Comparison of ENCODE assay signal across 1 cellular context in genomic region chr12:575129-575502, GRCh38.
TF ChIP-seq lines count a peak whose summit lies in the region.

No MANE protein-coding gene starts in this region.

TF ChIP-seq in HepG2, 621 proteins besides CTCF, POLR2A, EP300 and RAD21 (continued from another document and continues in another):
- TF ChIP-seq RERE (CRISPR knock-in tag; IDR thresholded peaks at IDR 0.05; ENCODE audit: low read depth) (no peak), ZSCAN20 (CRISPR knock-in tag; IDR thresholded peaks at IDR 0.05; ENCODE audit: borderline replicate concordance) (no peak), SETDB1 (CRISPR knock-in tag; IDR thresholded peaks at IDR 0.05; ENCODE audit: borderline replicate concordance) (no peak), ZNF704 (CRISPR knock-in tag; IDR thresholded peaks at IDR 0.05; ENCODE audit: borderline replicate concordance) (0 out of 2 replicates have a peak, but pooled peaks have one; percentile 11), NFIC (IDR thresholded peaks at IDR 0.05; ENCODE audit: low read length) (no peak), KDM5A (IDR thresholded peaks at IDR 0.05; ENCODE audit: borderline replicate concordance, low read length) (no peak), ZNF577 (CRISPR knock-in tag; IDR thresholded peaks at IDR 0.05; ENCODE audit: borderline replicate concordance, low read depth) (no peak), ZNF777 (CRISPR knock-in tag; IDR thresholded peaks at IDR 0.05) (no peak), ZNF713 (CRISPR knock-in tag; IDR thresholded peaks at IDR 0.05) (no peak), ZNF503 (CRISPR knock-in tag; IDR thresholded peaks at IDR 0.05) (no peak), FOXO4 (CRISPR knock-in tag; conservative IDR thresholded peaks at IDR 0.05) (no peak), PTBP1 (IDR thresholded peaks at IDR 0.05; ENCODE audit: low read depth, low read length, poor library complexity, severe bottlenecking) (no peak), KMT2B (CRISPR knock-in tag; IDR thresholded peaks at IDR 0.05) (no peak), KDM4B (CRISPR knock-in tag; IDR thresholded peaks at IDR 0.05) (no peak), NFRKB (IDR thresholded peaks at IDR 0.05) (no peak), ZBTB8A (CRISPR knock-in tag; IDR thresholded peaks at IDR 0.05; ENCODE audit: borderline replicate concordance, low read depth) (no peak), CBX5 (CRISPR knock-in tag; IDR thresholded peaks at IDR 0.05; ENCODE audit: borderline replicate concordance) (no peak), REXO4 (CRISPR knock-in tag; IDR thresholded peaks at IDR 0.05; ENCODE audit: borderline replicate concordance) (no peak), UBTF (CRISPR knock-in tag; IDR thresholded peaks at IDR 0.05) (no peak), ZNF446 (CRISPR knock-in tag; IDR thresholded peaks at IDR 0.05) (no peak), SAFB2 (CRISPR knock-in tag; IDR thresholded peaks at IDR 0.05; ENCODE audit: borderline replicate concordance, low read depth) (no peak), ZNF775 (CRISPR knock-in tag; IDR thresholded peaks at IDR 0.05; ENCODE audit: borderline replicate concordance) (no peak), ZNF670 (CRISPR knock-in tag; IDR thresholded peaks at IDR 0.05; ENCODE audit: borderline replicate concordance) (0 out of 2 replicates have a peak, but pooled peaks have one; percentile 48), HNRNPL (IDR thresholded peaks at IDR 0.05; ENCODE audit: low read depth, low read length) (0 out of 2 replicates have a peak, but pooled peaks have one; percentile 46), ZNF574 (CRISPR knock-in tag; IDR thresholded peaks at IDR 0.05) (no peak), ZKSCAN5 (CRISPR knock-in tag; IDR thresholded peaks at IDR 0.05) (no peak)
- TF ChIP-seq, protein P1, sequence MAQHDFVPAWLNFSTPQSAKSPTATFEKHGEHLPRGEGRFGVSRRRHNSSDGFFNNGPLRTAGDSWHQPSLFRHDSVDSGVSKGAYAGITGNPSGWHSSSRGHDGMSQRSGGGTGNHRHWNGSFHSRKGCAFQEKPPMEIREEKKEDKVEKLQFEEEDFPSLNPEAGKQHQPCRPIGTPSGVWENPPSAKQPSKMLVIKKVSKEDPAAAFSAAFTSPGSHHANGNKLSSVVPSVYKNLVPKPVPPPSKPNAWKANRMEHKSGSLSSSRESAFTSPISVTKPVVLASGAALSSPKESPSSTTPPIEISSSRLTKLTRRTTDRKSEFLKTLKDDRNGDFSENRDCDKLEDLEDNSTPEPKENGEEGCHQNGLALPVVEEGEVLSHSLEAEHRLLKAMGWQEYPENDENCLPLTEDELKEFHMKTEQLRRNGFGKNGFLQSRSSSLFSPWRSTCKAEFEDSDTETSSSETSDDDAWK (CRISPR knock-in tag; IDR thresholded peaks at IDR 0.05), result no peak
- TF ChIP-seq, protein P2, sequence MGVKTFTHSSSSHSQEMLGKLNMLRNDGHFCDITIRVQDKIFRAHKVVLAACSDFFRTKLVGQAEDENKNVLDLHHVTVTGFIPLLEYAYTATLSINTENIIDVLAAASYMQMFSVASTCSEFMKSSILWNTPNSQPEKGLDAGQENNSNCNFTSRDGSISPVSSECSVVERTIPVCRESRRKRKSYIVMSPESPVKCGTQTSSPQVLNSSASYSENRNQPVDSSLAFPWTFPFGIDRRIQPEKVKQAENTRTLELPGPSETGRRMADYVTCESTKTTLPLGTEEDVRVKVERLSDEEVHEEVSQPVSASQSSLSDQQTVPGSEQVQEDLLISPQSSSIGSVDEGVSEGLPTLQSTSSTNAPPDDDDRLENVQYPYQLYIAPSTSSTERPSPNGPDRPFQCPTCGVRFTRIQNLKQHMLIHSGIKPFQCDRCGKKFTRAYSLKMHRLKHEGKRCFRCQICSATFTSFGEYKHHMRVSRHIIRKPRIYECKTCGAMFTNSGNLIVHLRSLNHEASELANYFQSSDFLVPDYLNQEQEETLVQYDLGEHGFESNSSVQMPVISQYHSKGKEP (CRISPR knock-in tag; IDR thresholded peaks at IDR 0.05), result no peak
- TF ChIP-seq, protein P3, sequence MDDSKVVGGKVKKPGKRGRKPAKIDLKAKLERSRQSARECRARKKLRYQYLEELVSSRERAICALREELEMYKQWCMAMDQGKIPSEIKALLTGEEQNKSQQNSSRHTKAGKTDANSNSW (CRISPR knock-in tag; IDR thresholded peaks at IDR 0.05; ENCODE audit: borderline replicate concordance), result no peak
- TF ChIP-seq, protein P4, sequence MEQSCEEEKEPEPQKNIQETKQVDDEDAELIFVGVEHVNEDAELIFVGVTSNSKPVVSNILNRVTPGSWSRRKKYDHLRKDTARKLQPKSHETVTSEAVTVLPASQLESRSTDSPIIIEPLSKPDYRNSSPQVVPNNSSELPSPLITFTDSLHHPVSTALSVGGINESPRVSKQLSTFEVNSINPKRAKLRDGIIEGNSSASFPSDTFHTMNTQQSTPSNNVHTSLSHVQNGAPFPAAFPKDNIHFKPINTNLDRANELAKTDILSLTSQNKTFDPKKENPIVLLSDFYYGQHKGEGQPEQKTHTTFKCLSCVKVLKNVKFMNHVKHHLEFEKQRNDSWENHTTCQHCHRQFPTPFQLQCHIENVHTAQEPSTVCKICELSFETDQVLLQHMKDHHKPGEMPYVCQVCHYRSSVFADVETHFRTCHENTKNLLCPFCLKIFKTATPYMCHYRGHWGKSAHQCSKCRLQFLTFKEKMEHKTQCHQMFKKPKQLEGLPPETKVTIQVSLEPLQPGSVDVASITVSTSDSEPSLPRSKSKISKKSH (CRISPR knock-in tag; IDR thresholded peaks at IDR 0.05; ENCODE audit: borderline replicate concordance), result peak; percentile 36; the same call in 1 of the 2 replicates
